Comparison of ENCODE assay signal across 11 cellular contexts in the genomic region with DNA sequence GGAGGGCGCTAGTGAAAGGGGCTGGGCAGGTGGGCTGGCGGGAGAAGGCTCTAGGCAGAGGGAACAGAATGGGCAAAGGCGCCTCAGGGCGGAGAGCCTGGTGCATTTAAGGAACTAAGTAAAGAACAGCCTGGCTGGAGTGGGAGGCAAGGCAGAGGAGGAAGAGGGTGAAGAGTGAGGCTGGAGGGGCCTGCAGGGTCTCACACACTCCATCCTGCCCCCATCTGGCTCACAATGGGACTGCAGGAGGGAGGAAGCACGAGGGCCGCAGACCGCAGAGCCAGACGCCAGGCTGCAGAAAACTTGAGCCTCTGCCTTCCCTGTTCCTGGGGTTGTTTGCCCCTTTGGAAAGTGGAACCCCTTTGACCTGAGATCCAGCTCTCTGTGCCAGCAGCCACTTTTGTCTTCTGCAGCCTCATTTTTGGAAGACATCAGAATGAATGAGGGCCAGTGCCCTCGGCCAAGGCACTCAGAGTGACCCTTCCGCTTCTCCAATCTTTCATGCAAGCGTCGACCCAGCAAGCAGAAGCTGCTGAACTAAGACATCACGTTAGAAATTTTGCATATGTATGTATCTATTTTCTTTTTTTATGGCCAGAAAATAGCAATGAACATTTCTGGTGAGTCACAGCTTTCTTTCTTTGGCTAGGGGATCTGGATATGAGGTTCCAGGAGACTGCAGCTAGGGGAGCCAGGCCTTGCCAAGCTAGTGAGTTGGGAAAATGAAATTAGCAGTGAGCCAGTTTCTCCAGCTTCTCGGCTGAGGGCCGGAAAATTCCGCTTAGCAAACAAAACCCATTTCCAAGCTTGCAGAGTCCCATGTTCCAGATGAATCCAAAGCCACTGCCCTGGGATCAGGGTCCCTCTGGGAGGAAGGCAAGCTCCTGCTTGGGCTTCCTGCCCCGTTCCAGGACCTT.
DNase-seq lines count a peak whose midpoint lies in the region; ATAC-seq, FAIRE-seq and TF ChIP-seq lines count a peak whose summit lies in the region.
"Had no signal": no experiment of that assay in that cellular context is flagged by ENCODE, and none has a peak within 500 bp of the region (broad histone marks: within the 10 kb centered on the region; RNA-seq: fewer than 3 reads in every experiment).

No MANE protein-coding gene starts in this region.

- no peak for DNase-seq in Right ventricle myocardium inferior (ENCODE audit: missing footprints)
- no peak for DNase-seq in cardiac septum (ENCODE audit: low spot score)
- no peak for DNase-seq in brain microvascular endothelial cell
- DNase-seq in HepG2 (ENCODE audit: low spot score): no peak
- peak; percentile 66 to 76 for DNase-seq in uterus
- no peak for DNase-seq in NCI-H526 (lab: John Stamatoyannopoulos, UW)
- DNase-seq in NCI-H1092 treated with DMSO at 0.1 percent for 48 hours (lab: John Stamatoyannopoulos, UW): no peak
- DNase-seq: NCI-H226; stimulated activated CD4-positive, alpha-beta T cell treated with anti-CD3 and anti-CD28 coated beads, Interleukin-1b, Interleukin-23, amount 100 ng/mL, for 48 hours had no signal

- H3K4me3 ChIP-seq in brain microvascular endothelial cell (ENCODE audit: low read depth, low read length) (no peak overlapping the region), HepG2 (replicated peaks in 1 of 3; ENCODE audit: insufficient read depth in 1 of 3, low read depth in 2 of 3, low read length in 3 of 3) (no peak overlapping the region), uterus (no peak overlapping the region)

- no peak overlapping the region for H3K9ac ChIP-seq in HepG2 (ENCODE audit: insufficient read depth, low read depth, low read length)

- H3K9me3 ChIP-seq in HepG2 (ENCODE audit: low read length): no peaks in the 10 kb centered on the region
- H3K9me3 ChIP-seq in uterus: no peaks in the 10 kb centered on the region

- H3K36me3 ChIP-seq in brain microvascular endothelial cell (replicated peaks): no peaks in the 10 kb centered on the region
- H3K36me3 ChIP-seq in HepG2 (replicated peaks in 1 of 2; ENCODE audit: control insufficient read depth in 1 of 2, insufficient read depth in 2 of 2, low read length in 2 of 2): no peaks in the 10 kb centered on the region
- H3K36me3 ChIP-seq in uterus: no peaks in the 10 kb centered on the region

- CTCF ChIA-PET in HepG2 (lab: Yijun Ruan, JAX; ENCODE audit: low intra/inter-chr PET ratio, low total read pairs): no interaction called here

- no peak for TF ChIP-seq RAD21 in HepG2 (CRISPR knock-in tag; IDR thresholded peaks at IDR 0.05)

- H2AFZ ChIP-seq in HepG2 (ENCODE audit: low read length): no peak overlapping the region

- H4K20me1 ChIP-seq in HepG2 (ENCODE audit: insufficient read depth, low read length): no peaks in the 10 kb centered on the region

- POLR2A ChIA-PET in HepG2 (lab: Yijun Ruan, JAX): no interaction called here

- TF ChIP-seq EP300 in HepG2 (IDR thresholded peaks at IDR 0.05; ENCODE audit: low read depth in 2 of 2, low read length in 2 of 2) (no peak), HepG2 (CRISPR knock-in tag; IDR thresholded peaks at IDR 0.05; ENCODE audit: borderline replicate concordance) (no peak)

- TF ChIP-seq CTCF in brain microvascular endothelial cell (IDR thresholded peaks at IDR 0.05; ENCODE audit: low read depth, low read length, missing control alignments) (peak; percentile 31), HepG2 (CRISPR knock-in tag; IDR thresholded peaks at IDR 0.05) (peak; percentile 22; the same call in 1 of the 2 replicates), uterus (IDR thresholded peaks at IDR 0.05) (peak in 2 of 4 experiments; percentile 38 to 54)

- no peaks in the 10 kb centered on the region for H3K27me3 ChIP-seq in brain microvascular endothelial cell (replicated peaks)
- peaks cover 0 to 6% of the 10 kb centered on the region in 2 experiments; a peak in 1 of 5 replicates for H3K27me3 ChIP-seq in HepG2 (ENCODE audit: control insufficient read depth in 1 of 2, insufficient read depth in 2 of 2, low read length in 2 of 2)
- H3K27me3 ChIP-seq in uterus: no peaks in the 10 kb centered on the region

- TF ChIP-seq POLR2A in HepG2 (IDR thresholded peaks at IDR 0.05; ENCODE audit: insufficient read depth in 1 of 2, low read depth in 2 of 2, low read length in 2 of 2): no peak
- TF ChIP-seq POLR2A in uterus (IDR thresholded peaks at IDR 0.05): no peak

- 38% methylated on average over 13 of the region's 17 CpGs for WGBS in HepG2 (ENCODE audit: low lambda C conversion rate)

- intact Hi-C loops in Right ventricle myocardium inferior (cut with DNase I): no loop called here
- intact Hi-C loops in cardiac septum (cut with DNase I): no loop called here
- intact Hi-C loops in HepG2 (cut with micrococcal nuclease; ENCODE audit: unreplicated experiment): no loop called here
- intact Hi-C loops in uterus (cut with DNase I; ENCODE audit: low total_unique reads): no loop called here

- no peak overlapping the region for H3K27ac ChIP-seq in brain microvascular endothelial cell
- no peak overlapping the region for H3K27ac ChIP-seq in HepG2 (ENCODE audit: extremely low read length, insufficient read depth, low read length)
- H3K27ac ChIP-seq in uterus: peak overlapping the region; percentile 36 to 67

- FAIRE-seq in HepG2 (lab: Jason Lieb, UNC): no peak
- FAIRE-seq: islet of Langerhans had no signal

- no peaks in the 10 kb centered on the region for H3K79me2 ChIP-seq in HepG2 (ENCODE audit: insufficient read depth, low read length)

- H3K4me1 ChIP-seq in HepG2 (ENCODE audit: insufficient read depth, low read length) (no peaks in the 10 kb centered on the region), uterus (no peaks in the 10 kb centered on the region)

- in situ Hi-C loops in brain microvascular endothelial cell (cut with HindIII; ENCODE audit: low pct_ligation_motif_present, low sequenced_read_pairs) (no loop called here), HepG2 (cut with HindIII; ENCODE audit: extremely low pct_ligation_motif_present, low pct_unique_long_range_greater_than_20kb) (no loop called here)

- ATAC-seq in Right ventricle myocardium inferior: peak; percentile 74
- no peak for ATAC-seq in HepG2
- ATAC-seq in GM18498 (IDR thresholded peaks at IDR 0.05; ENCODE audit: unreplicated experiment): no peak

- no TSS peak for BruUV-seq in HepG2 (replicated peaks; lab: Mats Ljungman, UMichigan)

- no peak overlapping the region for H3K4me2 ChIP-seq in HepG2 (ENCODE audit: low read depth, low read length)

TF ChIP-seq in HepG2, 621 proteins besides CTCF, POLR2A, EP300 and RAD21:
- TF ChIP-seq POGZ (CRISPR knock-in tag; IDR thresholded peaks at IDR 0.05): no peak
- no peak for TF ChIP-seq TAF1 (CRISPR knock-in tag; IDR thresholded peaks at IDR 0.05)
- TF ChIP-seq, protein P1, sequence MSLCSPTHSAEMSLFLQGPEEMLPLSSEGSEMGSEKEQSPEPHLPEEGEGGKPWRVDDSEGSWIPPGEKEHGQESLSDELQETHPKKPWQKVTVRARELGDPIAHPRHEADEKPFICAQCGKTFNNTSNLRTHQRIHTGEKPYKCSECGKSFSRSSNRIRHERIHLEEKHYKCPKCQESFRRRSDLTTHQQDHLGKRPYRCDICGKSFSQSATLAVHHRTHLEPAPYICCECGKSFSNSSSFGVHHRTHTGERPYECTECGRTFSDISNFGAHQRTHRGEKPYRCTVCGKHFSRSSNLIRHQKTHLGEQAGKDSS (CRISPR knock-in tag; IDR thresholded peaks at IDR 0.05; ENCODE audit: borderline replicate concordance, low read depth): no peak
- TF ChIP-seq MEIS2 (CRISPR knock-in tag; IDR thresholded peaks at IDR 0.05): no peak
- TF ChIP-seq ZSCAN29 (CRISPR knock-in tag; conservative IDR thresholded peaks at IDR 0.05): no peak
- no peak for TF ChIP-seq JUND (CRISPR knock-in tag; IDR thresholded peaks at IDR 0.05)
- no peak for TF ChIP-seq RFX3 (CRISPR knock-in tag; IDR thresholded peaks at IDR 0.05)
- TF ChIP-seq, protein P2, sequence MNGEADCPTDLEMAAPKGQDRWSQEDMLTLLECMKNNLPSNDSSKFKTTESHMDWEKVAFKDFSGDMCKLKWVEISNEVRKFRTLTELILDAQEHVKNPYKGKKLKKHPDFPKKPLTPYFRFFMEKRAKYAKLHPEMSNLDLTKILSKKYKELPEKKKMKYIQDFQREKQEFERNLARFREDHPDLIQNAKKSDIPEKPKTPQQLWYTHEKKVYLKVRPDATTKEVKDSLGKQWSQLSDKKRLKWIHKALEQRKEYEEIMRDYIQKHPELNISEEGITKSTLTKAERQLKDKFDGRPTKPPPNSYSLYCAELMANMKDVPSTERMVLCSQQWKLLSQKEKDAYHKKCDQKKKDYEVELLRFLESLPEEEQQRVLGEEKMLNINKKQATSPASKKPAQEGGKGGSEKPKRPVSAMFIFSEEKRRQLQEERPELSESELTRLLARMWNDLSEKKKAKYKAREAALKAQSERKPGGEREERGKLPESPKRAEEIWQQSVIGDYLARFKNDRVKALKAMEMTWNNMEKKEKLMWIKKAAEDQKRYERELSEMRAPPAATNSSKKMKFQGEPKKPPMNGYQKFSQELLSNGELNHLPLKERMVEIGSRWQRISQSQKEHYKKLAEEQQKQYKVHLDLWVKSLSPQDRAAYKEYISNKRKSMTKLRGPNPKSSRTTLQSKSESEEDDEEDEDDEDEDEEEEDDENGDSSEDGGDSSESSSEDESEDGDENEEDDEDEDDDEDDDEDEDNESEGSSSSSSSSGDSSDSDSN (CRISPR knock-in tag; IDR thresholded peaks at IDR 0.05): no peak
TF ChIP-seq in HepG2: peak in this region for 0.

Comparison
In these comparisons a context has a peak if more than half of its experiments do, and no peak if none do; other contexts are left out.
1. DNase-seq: peak in uterus (2 of 2); none in Right ventricle myocardium inferior (single experiment), cardiac septum (single experiment), brain microvascular endothelial cell (single experiment), HepG2 (single experiment), NCI-H526 (0 of 2) and NCI-H1092 treated with DMSO at 0.1 percent for 48 hours (single experiment).
2. H3K27ac ChIP-seq: peak in uterus (2 of 2); none in brain microvascular endothelial cell (single experiment) and HepG2 (single experiment).